ENCODE assay signal across 8 cellular contexts in the genomic region with DNA sequence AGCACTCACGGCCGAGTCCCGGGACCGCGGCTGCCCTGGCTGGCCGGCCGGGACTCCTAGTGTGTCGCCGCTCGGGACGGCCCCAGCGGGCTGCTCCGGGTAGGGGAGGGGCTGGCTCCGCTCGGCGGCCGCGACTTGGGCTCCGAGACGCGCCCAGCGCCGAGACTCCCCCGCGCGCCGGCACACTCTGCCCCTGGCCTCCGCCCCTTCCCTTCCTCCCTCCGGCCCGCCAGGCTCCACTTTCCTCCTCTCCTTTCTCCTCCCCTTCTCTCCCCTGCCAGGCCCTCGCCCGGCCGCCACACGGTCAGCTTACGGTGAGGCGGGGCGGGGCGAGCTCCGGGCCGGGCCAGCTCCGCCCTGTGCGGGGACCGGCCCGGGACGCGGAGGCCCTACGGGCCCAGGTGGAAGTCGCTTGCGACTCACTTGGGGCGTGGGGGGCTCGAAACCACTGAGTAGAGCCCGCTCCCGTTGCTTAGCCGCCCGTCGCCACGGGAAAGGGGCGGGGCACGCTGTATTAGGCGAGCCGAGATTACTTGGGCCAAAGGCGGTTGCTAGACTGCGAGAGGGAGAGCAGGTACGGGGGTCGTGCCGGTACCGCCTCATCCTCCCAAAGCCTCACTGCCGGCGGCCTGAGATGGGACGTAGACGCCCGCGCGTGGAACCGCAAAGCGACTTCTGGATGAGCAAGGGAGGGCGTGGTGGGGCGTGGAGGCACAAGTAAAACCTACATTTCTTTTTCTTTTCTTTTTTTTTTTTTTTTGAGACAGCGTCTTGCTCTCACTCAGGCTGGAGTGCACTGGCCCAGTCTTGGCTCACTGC. TPM values are rescaled to one million over a fixed set of nuclear protein-coding genes. Genes with fewer than 3 reads are reported as not detected.
DNase-seq lines count a peak whose midpoint lies in the region; ATAC-seq and TF ChIP-seq lines count a peak whose summit lies in the region.

A gene with protein sequence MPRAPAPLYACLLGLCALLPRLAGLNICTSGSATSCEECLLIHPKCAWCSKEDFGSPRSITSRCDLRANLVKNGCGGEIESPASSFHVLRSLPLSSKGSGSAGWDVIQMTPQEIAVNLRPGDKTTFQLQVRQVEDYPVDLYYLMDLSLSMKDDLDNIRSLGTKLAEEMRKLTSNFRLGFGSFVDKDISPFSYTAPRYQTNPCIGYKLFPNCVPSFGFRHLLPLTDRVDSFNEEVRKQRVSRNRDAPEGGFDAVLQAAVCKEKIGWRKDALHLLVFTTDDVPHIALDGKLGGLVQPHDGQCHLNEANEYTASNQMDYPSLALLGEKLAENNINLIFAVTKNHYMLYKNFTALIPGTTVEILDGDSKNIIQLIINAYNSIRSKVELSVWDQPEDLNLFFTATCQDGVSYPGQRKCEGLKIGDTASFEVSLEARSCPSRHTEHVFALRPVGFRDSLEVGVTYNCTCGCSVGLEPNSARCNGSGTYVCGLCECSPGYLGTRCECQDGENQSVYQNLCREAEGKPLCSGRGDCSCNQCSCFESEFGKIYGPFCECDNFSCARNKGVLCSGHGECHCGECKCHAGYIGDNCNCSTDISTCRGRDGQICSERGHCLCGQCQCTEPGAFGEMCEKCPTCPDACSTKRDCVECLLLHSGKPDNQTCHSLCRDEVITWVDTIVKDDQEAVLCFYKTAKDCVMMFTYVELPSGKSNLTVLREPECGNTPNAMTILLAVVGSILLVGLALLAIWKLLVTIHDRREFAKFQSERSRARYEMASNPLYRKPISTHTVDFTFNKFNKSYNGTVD (minus strand): TSS at position 189 of the 819 bp plus-strand sequence. CDS start 365 bp downstream, outside the sequence.

- intact Hi-C loops in aorta (cut with DNase I), result loop anchor here (5.0 kb wide), 2 partner anchors 40 to 105 kb away; no protein-coding TSS in a partner anchor

- no peaks in the 10 kb centered on the region for H3K36me3 ChIP-seq in aorta (ENCODE audit: control insufficient read depth in 1 of 2, insufficient read depth in 2 of 2, low read length in 1 of 2)

- no peaks in the 10 kb centered on the region for H3K27me3 ChIP-seq in aorta (ENCODE audit: control insufficient read depth in 1 of 2, insufficient read depth in 2 of 2, low read length in 1 of 2)

- TF ChIP-seq CTCF in glutamatergic neuron (IDR thresholded peaks at IDR 0.05; ENCODE audit: partially characterized antibody, unreplicated experiment), result no peak

- peak within 1 kb of the TSS; percentile 57 for H3K4me3 Mint-ChIP-seq in activated naive CD8-positive, alpha-beta T cell treated with anti-CD3 and anti-CD28 coated beads, Interleukin-2, amount 50 U/mL, for 24 hours
- H3K4me3 Mint-ChIP-seq in glutamatergic neuron (ENCODE audit: unreplicated experiment), result peak within 1 kb of the TSS; percentile 71

- H3K27ac ChIP-seq in aorta (ENCODE audit: low read depth in 1 of 2, low read length in 2 of 2), result peak within 1 kb of the TSS; percentile 73 to 84

- H3K4me1 Mint-ChIP-seq in activated naive CD8-positive, alpha-beta T cell treated with anti-CD3 and anti-CD28 coated beads, Interleukin-2, amount 50 U/mL, for 24 hours, result peaks cover 8% of the 10 kb centered on the region
- H3K4me1 Mint-ChIP-seq in glutamatergic neuron (ENCODE audit: low read depth, unreplicated experiment), result peaks cover 6% of the 10 kb centered on the region

- ATAC-seq in HG02884 (IDR thresholded peaks at IDR 0.05; ENCODE audit: unreplicated experiment) (peak; percentile 73), aorta (ENCODE audit: low FRiP score) (peak; percentile 88)
- ATAC-seq in activated naive CD8-positive, alpha-beta T cell treated with anti-CD3 and anti-CD28 coated beads, Interleukin-2, amount 50 U/mL, for 24 hours, result peak; percentile 83

- DNase-seq in activated gamma-delta T cell treated with Interleukin-2 at 50 U/mL for 16 hours, result peak; percentile 9
- DNase-seq in activated gamma-delta T cell (lab: John Stamatoyannopoulos, UW), result no peak
- peak; percentile 15 for DNase-seq in NOMO-1 treated with DMSO at 0.1 percent for 48 hours (lab: John Stamatoyannopoulos, UW; ENCODE audit: unreplicated experiment)
- DNase-seq in activated naive CD8-positive, alpha-beta T cell treated with anti-CD3 and anti-CD28 coated beads, Interleukin-2, amount 50 U/mL, for 24 hours, result peak; percentile 46
- peak; percentile 77 for DNase-seq in glutamatergic neuron
- DNase-seq in nucleus accumbens (lab: John Stamatoyannopoulos, UW), result peak in 41 of 56 donors; percentile 11 to 68 (median 33)
- peak; percentile 91 to 95 for DNase-seq in aorta

- H3K9me3 ChIP-seq in aorta (ENCODE audit: control insufficient read depth, low read length), result no peaks in the 10 kb centered on the region

- 5 to 7% methylated on average over 52 to 79 of the region's 79 CpGs for WGBS in aorta, 2 donors

- no peak within 1 kb of the TSS for H3K27ac Mint-ChIP-seq in activated naive CD8-positive, alpha-beta T cell treated with anti-CD3 and anti-CD28 coated beads, Interleukin-2, amount 50 U/mL, for 24 hours
- no peak within 1 kb of the TSS for H3K27ac Mint-ChIP-seq in glutamatergic neuron (ENCODE audit: unreplicated experiment)

- peak within 1 kb of the TSS; percentile 60 to 78 for H3K4me3 ChIP-seq in aorta (ENCODE audit: low read length in 2 of 2)

- H3K27me3 Mint-ChIP-seq in activated naive CD8-positive, alpha-beta T cell treated with anti-CD3 and anti-CD28 coated beads, Interleukin-2, amount 50 U/mL, for 24 hours, result peaks cover 53% of the 10 kb centered on the region
- H3K27me3 Mint-ChIP-seq in glutamatergic neuron (ENCODE audit: unreplicated experiment), result peaks cover 6% of the 10 kb centered on the region

- peaks cover 0 to 3% of the 10 kb centered on the region in 2 donors for H3K4me1 ChIP-seq in aorta (ENCODE audit: control insufficient read depth in 1 of 2, insufficient read depth in 2 of 2, low read length in 2 of 2)

- no peaks in the 10 kb centered on the region for H3K9me3 Mint-ChIP-seq in activated naive CD8-positive, alpha-beta T cell treated with anti-CD3 and anti-CD28 coated beads, Interleukin-2, amount 50 U/mL, for 24 hours
- peaks cover 2% of the 10 kb centered on the region for H3K9me3 Mint-ChIP-seq in glutamatergic neuron (ENCODE audit: unreplicated experiment)

- H3K36me3 Mint-ChIP-seq in activated naive CD8-positive, alpha-beta T cell treated with anti-CD3 and anti-CD28 coated beads, Interleukin-2, amount 50 U/mL, for 24 hours (ENCODE audit: low read depth), result no peaks in the 10 kb centered on the region
- no peaks in the 10 kb centered on the region for H3K36me3 Mint-ChIP-seq in glutamatergic neuron (ENCODE audit: unreplicated experiment)

RNA-seq across cellular contexts. Expression of the gene that starts here (rescaled TPM):
- total RNA-seq in glutamatergic neuron (ENCODE audit: unreplicated experiment) (12.8 TPM), aorta (100 to 1,000 TPM; 332 to 369 TPM)
- polyA plus RNA-seq in aorta, result 100 to 1,000 TPM; 101 to 251 TPM

Comparison
In these comparisons a context has a peak if more than half of its experiments do, and no peak if none do; other contexts are left out.
1. RNA of the gene that starts here (total RNA-seq): 332 to 369 TPM in aorta; 12.8 TPM in glutamatergic neuron (single experiment); every median in the first group is over 10 times any median in the second.
2. Peak in every context shown above with its lines, with median percentiles within 50 percentile points of each other: ATAC-seq.